In genomic region chr5:611731-612486, GRCh38 we compare ENCODE assay signal across 1 cellular context.
TF ChIP-seq lines count a peak whose summit lies in the region.

Gene CEP72 (plus strand): TSS chr5:612340. CDS start chr5:612362, 22 bp downstream.

TF ChIP-seq in HepG2, 621 proteins besides CTCF, POLR2A, EP300 and RAD21 (continued from another document and continues in another):
- TF ChIP-seq ZSCAN5A (CRISPR knock-in tag; IDR thresholded peaks at IDR 0.05; ENCODE audit: borderline replicate concordance) (no peak), ZFX (CRISPR knock-in tag; IDR thresholded peaks at IDR 0.05; ENCODE audit: low read depth) (no peak), MTA1 (CRISPR knock-in tag; IDR thresholded peaks at IDR 0.05; ENCODE audit: borderline replicate concordance) (no peak), ZNF816 (CRISPR knock-in tag; IDR thresholded peaks at IDR 0.05; ENCODE audit: borderline replicate concordance) (no peak), ZNF501 (CRISPR knock-in tag; IDR thresholded peaks at IDR 0.05) (no peak), PHF8 (CRISPR knock-in tag; IDR thresholded peaks at IDR 0.05) (peak; percentile 61), CEBPB (IDR thresholded peaks at IDR 0.05; ENCODE audit: borderline replicate concordance, low read depth, low read length) (no peak), CREBL2 (CRISPR knock-in tag; IDR thresholded peaks at IDR 0.05; ENCODE audit: borderline replicate concordance) (no peak), HNRNPK (IDR thresholded peaks at IDR 0.05; ENCODE audit: low read depth, low read length, poor library complexity, severe bottlenecking) (no peak), ARID4A (CRISPR knock-in tag; IDR thresholded peaks at IDR 0.05; ENCODE audit: borderline replicate concordance) (peak; percentile 80), NAIF1 (CRISPR knock-in tag; IDR thresholded peaks at IDR 0.05; ENCODE audit: borderline replicate concordance) (no peak), THRA (CRISPR knock-in tag; IDR thresholded peaks at IDR 0.05; ENCODE audit: borderline replicate concordance) (no peak), ZBED4 (CRISPR knock-in tag; IDR thresholded peaks at IDR 0.05; ENCODE audit: borderline replicate concordance) (no peak), KMT2B (CRISPR knock-in tag; IDR thresholded peaks at IDR 0.05) (no peak), HOMEZ (CRISPR knock-in tag; IDR thresholded peaks at IDR 0.05; ENCODE audit: low read depth) (no peak), FOXP1 (IDR thresholded peaks at IDR 0.05) (no peak), FOXP1 (CRISPR knock-in tag; IDR thresholded peaks at IDR 0.05) (no peak), ZNF441 (CRISPR knock-in tag; IDR thresholded peaks at IDR 0.05; ENCODE audit: borderline replicate concordance) (no peak), XRCC5 (optimal IDR thresholded peaks at IDR 0.05; ENCODE audit: low read length) (no peak), MLX (CRISPR knock-in tag; IDR thresholded peaks at IDR 0.05) (no peak), TFDP1 (CRISPR knock-in tag; IDR thresholded peaks at IDR 0.05; ENCODE audit: borderline replicate concordance) (peak; percentile 84), ZNF207 (IDR thresholded peaks at IDR 0.05; ENCODE audit: borderline replicate concordance) (no peak), NFYB (CRISPR knock-in tag; IDR thresholded peaks at IDR 0.05) (0 out of 2 replicates have a peak, but pooled peaks have one; percentile 13), KDM3A (CRISPR knock-in tag; IDR thresholded peaks at IDR 0.05; ENCODE audit: low read depth) (no peak), GTF3A (CRISPR knock-in tag; conservative IDR thresholded peaks at IDR 0.05) (no peak), ZNF343 (CRISPR knock-in tag; IDR thresholded peaks at IDR 0.05) (no peak), MXD4 (CRISPR knock-in tag; IDR thresholded peaks at IDR 0.05) (no peak), POLR2G (IDR thresholded peaks at IDR 0.05; ENCODE audit: low read depth, low read length) (no peak), MAZ (IDR thresholded peaks at IDR 0.05; ENCODE audit: borderline replicate concordance, low read depth, low read length) (peak; percentile 38; the same call in 1 of the 2 replicates), MAZ (CRISPR knock-in tag; IDR thresholded peaks at IDR 0.05; ENCODE audit: low read depth) (no peak), POLR2AphosphoS5 (IDR thresholded peaks at IDR 0.05; ENCODE audit: low read depth, low read length) (peak; percentile 64), RBM39 (IDR thresholded peaks at IDR 0.05; ENCODE audit: low read depth, low read length, poor library complexity, severe bottlenecking) (no peak), MYC (CRISPR knock-in tag; IDR thresholded peaks at IDR 0.05; ENCODE audit: borderline replicate concordance) (peak; percentile 38; the same call in 1 of the 2 replicates), ZNF230 (CRISPR knock-in tag; IDR thresholded peaks at IDR 0.05) (no peak), SP140L (CRISPR knock-in tag; IDR thresholded peaks at IDR 0.05; ENCODE audit: borderline replicate concordance) (no peak), ZSCAN29 (CRISPR knock-in tag; conservative IDR thresholded peaks at IDR 0.05) (no peak), SMAD9 (CRISPR knock-in tag; IDR thresholded peaks at IDR 0.05) (no peak), ZNF367 (CRISPR knock-in tag; IDR thresholded peaks at IDR 0.05; ENCODE audit: borderline replicate concordance) (no peak), BRF2 (CRISPR knock-in tag; IDR thresholded peaks at IDR 0.05) (no peak), ZNF333 (CRISPR knock-in tag; IDR thresholded peaks at IDR 0.05; ENCODE audit: borderline replicate concordance) (no peak), TRIM24 (CRISPR knock-in tag; IDR thresholded peaks at IDR 0.05) (no peak), ZNF224 (CRISPR knock-in tag; IDR thresholded peaks at IDR 0.05) (no peak), ZNF512B (CRISPR knock-in tag; IDR thresholded peaks at IDR 0.05; ENCODE audit: borderline replicate concordance) (no peak), ZNF720 (CRISPR knock-in tag; IDR thresholded peaks at IDR 0.05) (no peak), BORCS8-MEF2B (CRISPR knock-in tag; IDR thresholded peaks at IDR 0.05) (no peak), TAF1 (CRISPR knock-in tag; IDR thresholded peaks at IDR 0.05) (peak; percentile 63; the same call in 1 of the 2 replicates), JDP2 (CRISPR knock-in tag; IDR thresholded peaks at IDR 0.05; ENCODE audit: borderline replicate concordance) (no peak), ZNF354B (CRISPR knock-in tag; IDR thresholded peaks at IDR 0.05) (no peak), MXI1 (IDR thresholded peaks at IDR 0.05; ENCODE audit: borderline replicate concordance, low read depth, low read length) (peak; percentile 40; the same call in 1 of the 3 replicates), ZSCAN25 (CRISPR knock-in tag; IDR thresholded peaks at IDR 0.05) (no peak), SMYD3 (CRISPR knock-in tag; IDR thresholded peaks at IDR 0.05) (no peak)
